In the genomic region with DNA sequence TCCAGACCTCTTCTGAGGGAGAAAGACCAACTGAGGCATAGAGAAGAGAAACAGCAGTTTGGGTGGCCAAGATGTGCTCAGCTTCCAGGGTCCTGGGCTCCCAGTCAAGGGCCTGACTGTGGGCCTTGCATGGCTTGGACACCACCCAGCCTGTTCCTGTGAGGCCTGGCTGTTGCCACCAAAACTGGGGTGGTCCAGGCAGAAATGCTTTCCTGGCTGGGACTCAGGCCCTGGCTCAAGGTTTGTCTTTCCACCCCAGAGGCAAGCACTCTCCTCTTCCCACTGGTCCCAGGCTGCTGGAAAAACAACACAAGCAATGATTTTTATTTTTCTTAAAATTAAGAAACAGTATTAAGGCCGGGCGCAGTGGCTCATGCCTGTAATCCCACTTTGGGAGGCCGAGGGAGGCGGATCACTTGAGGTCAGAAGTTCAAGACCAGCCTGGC, we compare ENCODE assay signal across 16 cellular contexts. TPM values are rescaled to one million over a fixed set of nuclear protein-coding genes. Genes with fewer than 3 reads are reported as not detected.
DNase-seq lines count a peak whose midpoint lies in the region; ATAC-seq and TF ChIP-seq lines count a peak whose summit lies in the region.
"Had no signal": no experiment of that assay in that cellular context is flagged by ENCODE, and none has a peak within 500 bp of the region (broad histone marks: within the 10 kb centered on the region; RNA-seq: fewer than 3 reads in every experiment).

No MANE protein-coding gene starts in this region.

- no peak overlapping the region for H3K9ac ChIP-seq in IMR-90 (ENCODE audit: low read depth, low read length)
- H3K9ac ChIP-seq: neural progenitor cell had no signal

- H3K9me3 ChIP-seq in IMR-90 (ENCODE audit: control insufficient read depth, insufficient read depth, low read length) (no peaks in the 10 kb centered on the region), esophagus muscularis mucosa (no peaks in the 10 kb centered on the region), testis (no peaks in the 10 kb centered on the region), WERI-Rb-1 (ENCODE audit: severe bottlenecking) (no peaks in the 10 kb centered on the region)
- H3K9me3 ChIP-seq: BLaER1 treated with 17β-estradiol and CSF1 and Interleukin-3, amounts not matched to agents 10 nM and 100 nM had no signal

- CTCF ChIA-PET in IMR-90 (lab: Yijun Ruan, JAX), result interaction anchor here (0.6 to 0.9 kb wide), 2 partner anchors 26 to 307 kb away, joined by 3 read pairs; partner anchors contain the start of gene RBM22

- no peak for TF ChIP-seq EP300 in esophagus muscularis mucosa (IDR thresholded peaks at IDR 0.05)

- no peaks in the 10 kb centered on the region for H3K36me3 ChIP-seq in IMR-90 (ENCODE audit: control insufficient read depth, insufficient read depth, low read length)
- H3K36me3 ChIP-seq in esophagus muscularis mucosa, result peaks cover 0 to 10% (median 0%) of the 10 kb centered on the region in 4 donors
- no peaks in the 10 kb centered on the region for H3K36me3 ChIP-seq in testis (ENCODE audit: low read depth, missing control alignments)
- H3K36me3 ChIP-seq in WERI-Rb-1, result no peaks in the 10 kb centered on the region
- H3K36me3 ChIP-seq: neural progenitor cell had no signal

- WGBS in IMR-90 (ENCODE audit: extremely low coverage in 2 of 2, insufficient read length in 1 of 2), 2 experiments, result no CpG with 5 or more reads among the region's 4 CpGs
- WGBS in esophagus muscularis mucosa, result 73% methylated on average over 4 of the region's 4 CpGs
- 39 to 50% methylated on average over 4 of the region's 4 CpGs for WGBS in testis, 2 donors

- no peak overlapping the region for H2AK5ac ChIP-seq in IMR-90 (ENCODE audit: low read depth, low read length)

- no peak for TF ChIP-seq POLR2A in IMR-90 (IDR thresholded peaks at IDR 0.05; ENCODE audit: low read depth, low read length)
- no peak for TF ChIP-seq POLR2A in esophagus muscularis mucosa (IDR thresholded peaks at IDR 0.05; ENCODE audit: low read depth)
- TF ChIP-seq POLR2A in testis (IDR thresholded peaks at IDR 0.05), result no peak

- H2BK5ac ChIP-seq in IMR-90 (ENCODE audit: low read depth, low read length, poor library complexity, severe bottlenecking), result no peak overlapping the region

- TF ChIP-seq CTCF in IMR-90 (conservative IDR thresholded peaks at IDR 0.05; ENCODE audit: low read depth, low read length) (no peak), esophagus muscularis mucosa (IDR thresholded peaks at IDR 0.05) (no peak), testis (IDR thresholded peaks at IDR 0.05) (no peak), WERI-Rb-1 (IDR thresholded peaks at IDR 0.05; ENCODE audit: low read depth, low read length) (no peak)

- intact Hi-C loops in IMR-90 (cut with micrococcal nuclease), result no loop called here
- intact Hi-C loops in esophagus muscularis mucosa (cut with DNase I), result no loop called here
- intact Hi-C loops in testis (cut with DNase I; ENCODE audit: low total_unique reads), result no loop called here

- dilution Hi-C loops in IMR-90 (cut with HindIII; ENCODE audit: low sequenced_read_pairs, unreplicated experiment), result no loop called here

- H3K23ac ChIP-seq in IMR-90 (ENCODE audit: low read depth, low read length), result no peak overlapping the region

- peaks cover 8% of the 10 kb centered on the region for H3K9me1 ChIP-seq in IMR-90 (ENCODE audit: insufficient read depth, low read length)

- H3K27me3 ChIP-seq in IMR-90 (ENCODE audit: control insufficient read depth, insufficient read depth, low read length) (peaks cover 12% of the 10 kb centered on the region), esophagus muscularis mucosa (peaks cover 0 to 18% (median 9%) of the 10 kb centered on the region in 4 donors), testis (no peaks in the 10 kb centered on the region), WERI-Rb-1 (ENCODE audit: insufficient read depth, low read depth, severe bottlenecking) (no peaks in the 10 kb centered on the region)

- H3K27ac ChIP-seq in IMR-90 (ENCODE audit: insufficient read depth, low read length), result no peak overlapping the region; the same call in 1 of the 2 replicates
- peak overlapping the region in 3 of 4 donors; percentile 14 to 50 (median 23) for H3K27ac ChIP-seq in esophagus muscularis mucosa (replicated peaks in 1 of 4)
- H3K27ac ChIP-seq in testis, result peak overlapping the region in 1 of 2 donors; percentile 1
- H3K27ac ChIP-seq in WERI-Rb-1, result no peak overlapping the region
- H3K27ac ChIP-seq: BLaER1 treated with 17β-estradiol and CSF1 and Interleukin-3, amounts not matched to agents 10 nM and 100 nM; neural progenitor cell; VCaP had no signal

- in situ Hi-C loops in IMR-90 (cut with MboI; ENCODE audit: low sequenced_read_pairs), result no loop called here

- no peak overlapping the region for H3K18ac ChIP-seq in IMR-90 (ENCODE audit: low read depth, low read length)

- H3K4me3 ChIP-seq in IMR-90 (ENCODE audit: insufficient read depth, low read depth, low read length) (no peak overlapping the region), esophagus muscularis mucosa (no peak overlapping the region), testis (no peak overlapping the region), WERI-Rb-1 (ENCODE audit: low read depth, low read length) (no peak overlapping the region)
- H3K4me3 ChIP-seq: BLaER1 treated with 17β-estradiol and CSF1 and Interleukin-3, amounts not matched to agents 10 nM and 100 nM; neural progenitor cell had no signal

- peak overlapping the region; percentile 55; the same call in 1 of the 2 replicates for H3K14ac ChIP-seq in IMR-90 (replicated peaks; ENCODE audit: low read depth, low read length)

- peaks cover 13% of the 10 kb centered on the region for H3K4me1 ChIP-seq in IMR-90 (ENCODE audit: control insufficient read depth, insufficient read depth, low read length)
- peaks cover 26 to 35% (median 34%) of the 10 kb centered on the region in 4 donors for H3K4me1 ChIP-seq in esophagus muscularis mucosa
- H3K4me1 ChIP-seq in testis, result peaks cover 30% of the 10 kb centered on the region

- H4K20me1 ChIP-seq in IMR-90 (ENCODE audit: insufficient read depth, low read length), result no peaks in the 10 kb centered on the region

- H2AK9ac ChIP-seq in IMR-90 (replicated peaks; ENCODE audit: low read depth, low read length, poor library complexity), result peak overlapping the region; percentile 77

- H3K56ac ChIP-seq in IMR-90 (ENCODE audit: extremely low read depth, insufficient read depth, low read length), result no peak overlapping the region

- ATAC-seq in IMR-90 (ENCODE audit: low read depth), result no peak; the same call in 1 of the 2 replicates
- ATAC-seq in HG03460 (IDR thresholded peaks at IDR 0.05; ENCODE audit: unreplicated experiment), result no peak
- ATAC-seq: activated naive CD4-positive, alpha-beta T cell treated with anti-CD3 and anti-CD28 coated beads, Interleukin-2, amount 50 U/mL, for 72 hours had no signal

- no peak for TF ChIP-seq RAD21 in IMR-90 (IDR thresholded peaks at IDR 0.05; ENCODE audit: low read length)

- BruUV-seq in IMR-90 (replicated peaks; lab: Mats Ljungman, UMichigan), result no TSS peak

- H3K79me1 ChIP-seq in IMR-90 (ENCODE audit: low read depth in 1 of 2, low read length in 2 of 2), result no peaks in the 10 kb centered on the region

- H4K5ac ChIP-seq in IMR-90 (ENCODE audit: low read depth, low read length), result no peak overlapping the region

- peak overlapping the region in 1 of 2 experiments; percentile 37; a peak in 1 of 4 replicates for H4K8ac ChIP-seq in IMR-90 (ENCODE audit: low read depth in 2 of 2, low read length in 2 of 2)

- H2AFZ ChIP-seq in IMR-90 (replicated peaks; ENCODE audit: low read length, poor library complexity), result peak overlapping the region; percentile 16
- H2AFZ ChIP-seq: neural progenitor cell had no signal

- peak overlapping the region; percentile 32 for H3K4ac ChIP-seq in IMR-90 (ENCODE audit: low read depth, low read length)

- H2BK120ac ChIP-seq in IMR-90 (ENCODE audit: low read depth, low read length), result peak overlapping the region; percentile 20; the same call in 1 of the 2 replicates

- H2BK15ac ChIP-seq in IMR-90 (ENCODE audit: low read depth, low read length), result no peak overlapping the region

- H4K91ac ChIP-seq in IMR-90 (ENCODE audit: insufficient read depth, low read depth, low read length), result no peak overlapping the region

- DNase-seq in IMR-90, result no peak
- no peak for DNase-seq in esophagus muscularis mucosa (ENCODE audit: extremely low spot score)
- peak; percentile 33 for DNase-seq in midbrain (lab: John Stamatoyannopoulos, UW)
- DNase-seq in testis, result peak; percentile 84
- no peak for DNase-seq in NK-92 (lab: John Stamatoyannopoulos, UW; ENCODE audit: unreplicated experiment)
- DNase-seq in OCI-M1 (lab: John Stamatoyannopoulos, UW), result no peak
- DNase-seq in WERI-Rb-1, result no peak
- DNase-seq: cerebellar nuclear complex, DMS79, NCI-H1048, NCI-H2171 treated with DMSO at 0.1 percent for 48 hours had no signal

- POLR2A ChIA-PET in IMR-90 (lab: Charles Lee; ENCODE audit: unreplicated experiment), result no interaction called here

- 0 out of 2 replicates have a peak overlapping the region, but pooled peaks have one; percentile 14 for H2BK20ac ChIP-seq in IMR-90 (ENCODE audit: low read depth, low read length)

- no peak overlapping the region for H3K4me2 ChIP-seq in IMR-90 (ENCODE audit: low read depth, low read length)
- H3K4me2 ChIP-seq: neural progenitor cell had no signal

TF ChIP-seq in IMR-90, 13 proteins besides CTCF, POLR2A, EP300 and RAD21 (continues in another document):
- TF ChIP-seq BHLHE40 (IDR thresholded peaks at IDR 0.05; ENCODE audit: low read depth, low read length), result no peak
- TF ChIP-seq MXI1 (IDR thresholded peaks at IDR 0.05; ENCODE audit: borderline replicate concordance, low read depth, low read length), result no peak

RNA-seq across cellular contexts. Expression of gene MYOZ3, which starts 13.3 kb away (rescaled TPM):
- total RNA-seq in IMR-90 (2012; rRNA removed) (under 0.01 TPM in 2 replicates), esophagus muscularis mucosa (1 to 10 TPM in 1 of 4 donors, under 1 TPM in 2, not detected in 1; 0.17 to 1.2 (median 0.46) TPM), testis (10 to 100 TPM; 12.0 to 12.7 TPM)
- polyA plus RNA-seq in IMR-90 (2012; rRNA removed) (0.24 TPM in 2 replicates), testis (ENCODE audit: insufficient read depth, low read depth, low replicate concordance) (10.4 TPM)
- 0.02 and 0.04 TPM in 2 replicates for polyA plus RNA-seq in IMR-90 (2012; cell fraction: cytosol; rRNA removed)
- 0.16 and 0.25 TPM in 2 replicates for polyA plus RNA-seq in IMR-90 (2012; cell fraction: nucleus; rRNA removed; ENCODE audit: low replicate concordance)

RNA-seq across cellular contexts. Expression of gene RBM22, which starts 26.5 kb away (rescaled TPM):
- total RNA-seq in IMR-90 (2012; rRNA removed) (26.2 and 33.1 TPM in 2 replicates), esophagus muscularis mucosa (10 to 100 TPM; 20.8 to 31.3 (median 22.7) TPM), testis (10 to 100 TPM; 37.7 to 40.1 TPM)
- polyA plus RNA-seq in IMR-90 (2012; rRNA removed) (30.2 and 34.2 TPM in 2 replicates), testis (ENCODE audit: insufficient read depth, low read depth, low replicate concordance) (38.5 TPM)
- polyA plus RNA-seq in IMR-90 (2012; cell fraction: cytosol; rRNA removed), result 8.5 and 20.5 TPM in 2 replicates
- 14.9 and 73.3 TPM in 2 replicates for polyA plus RNA-seq in IMR-90 (2012; cell fraction: nucleus; rRNA removed; ENCODE audit: low replicate concordance)

RNA-seq across cellular contexts. Expression of gene SYNPO, which starts 33.9 kb away (rescaled TPM):
- total RNA-seq in IMR-90 (2012; rRNA removed), result 3.0 and 3.1 TPM in 2 replicates
- 22.6 and 24.8 TPM in 2 replicates for polyA plus RNA-seq in IMR-90 (2012; rRNA removed)
- 10.2 and 21.0 TPM in 2 replicates for polyA plus RNA-seq in IMR-90 (2012; cell fraction: cytosol; rRNA removed)
- polyA plus RNA-seq in IMR-90 (2012; cell fraction: nucleus; rRNA removed; ENCODE audit: low replicate concordance), result 33.0 and 36.8 TPM in 2 replicates
- total RNA-seq in esophagus muscularis mucosa, result 10 to 100 TPM; 20.4 to 54.0 (median 39.3) TPM
- total RNA-seq in testis, result 10 to 100 TPM; 49.1 to 53.2 TPM
- 52.2 TPM for polyA plus RNA-seq in testis (ENCODE audit: insufficient read depth, low read depth, low replicate concordance)

Comparison
In these comparisons a context has a peak if more than half of its experiments do, and no peak if none do; other contexts are left out.
1. DNase-seq: peak in midbrain (single experiment) and testis (single experiment); none in IMR-90 (single experiment), esophagus muscularis mucosa (single experiment), NK-92 (single experiment), OCI-M1 (single experiment) and WERI-Rb-1 (single experiment).
2. H3K27ac ChIP-seq: peak in esophagus muscularis mucosa (3 of 4); none in IMR-90 (single experiment) and WERI-Rb-1 (single experiment).
3. RNA of gene MYOZ3, which starts 13.3 kb away (total RNA-seq): 12.0 to 12.7 TPM in testis; 0.17 to 1.2 TPM in esophagus muscularis mucosa and under 0.01 TPM in IMR-90; every median in the first group is over 4 times any median in the second.